ENCODE assay signal across 8 cellular contexts in the genomic region with DNA sequence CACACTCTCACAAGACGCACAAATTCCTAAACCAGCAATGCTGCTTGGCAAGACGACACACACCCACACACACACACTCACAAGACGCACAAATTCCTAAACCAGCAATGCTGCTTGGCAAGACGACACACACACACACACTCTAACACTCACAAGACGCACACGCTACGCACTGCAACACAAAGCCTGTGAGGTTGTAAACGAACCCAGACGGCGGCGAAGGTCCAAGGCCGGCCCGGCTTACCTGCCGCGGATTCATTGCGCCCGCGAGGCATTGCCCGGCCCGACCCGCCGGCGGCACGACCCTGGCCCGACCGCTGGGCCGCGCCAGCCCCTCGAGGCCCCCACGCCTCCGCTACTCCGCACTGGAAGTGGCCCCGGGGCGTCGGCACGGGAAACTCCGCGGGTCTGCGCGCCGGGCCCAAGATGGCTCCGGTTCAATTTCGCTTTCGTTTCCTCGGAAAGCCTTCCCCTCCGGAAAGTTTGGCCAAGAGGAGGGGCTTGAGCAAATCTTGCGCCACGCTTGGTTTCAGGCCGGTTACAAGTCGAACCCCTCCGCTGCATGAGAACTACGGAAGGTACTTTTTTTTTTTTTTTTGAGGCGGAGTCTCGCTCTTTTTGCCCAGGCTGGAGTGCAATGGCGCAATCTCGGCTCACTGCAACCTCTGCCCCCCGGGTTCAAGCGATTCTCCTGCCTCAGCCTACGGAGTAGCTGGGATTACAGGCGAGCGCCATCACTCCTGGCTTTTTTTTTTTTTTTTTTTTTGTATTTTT. TPM values are rescaled to one million over a fixed set of nuclear protein-coding genes. Genes with fewer than 3 reads are reported as not detected.
DNase-seq lines count a peak whose midpoint lies in the region; ATAC-seq and TF ChIP-seq lines count a peak whose summit lies in the region.

A gene with protein sequence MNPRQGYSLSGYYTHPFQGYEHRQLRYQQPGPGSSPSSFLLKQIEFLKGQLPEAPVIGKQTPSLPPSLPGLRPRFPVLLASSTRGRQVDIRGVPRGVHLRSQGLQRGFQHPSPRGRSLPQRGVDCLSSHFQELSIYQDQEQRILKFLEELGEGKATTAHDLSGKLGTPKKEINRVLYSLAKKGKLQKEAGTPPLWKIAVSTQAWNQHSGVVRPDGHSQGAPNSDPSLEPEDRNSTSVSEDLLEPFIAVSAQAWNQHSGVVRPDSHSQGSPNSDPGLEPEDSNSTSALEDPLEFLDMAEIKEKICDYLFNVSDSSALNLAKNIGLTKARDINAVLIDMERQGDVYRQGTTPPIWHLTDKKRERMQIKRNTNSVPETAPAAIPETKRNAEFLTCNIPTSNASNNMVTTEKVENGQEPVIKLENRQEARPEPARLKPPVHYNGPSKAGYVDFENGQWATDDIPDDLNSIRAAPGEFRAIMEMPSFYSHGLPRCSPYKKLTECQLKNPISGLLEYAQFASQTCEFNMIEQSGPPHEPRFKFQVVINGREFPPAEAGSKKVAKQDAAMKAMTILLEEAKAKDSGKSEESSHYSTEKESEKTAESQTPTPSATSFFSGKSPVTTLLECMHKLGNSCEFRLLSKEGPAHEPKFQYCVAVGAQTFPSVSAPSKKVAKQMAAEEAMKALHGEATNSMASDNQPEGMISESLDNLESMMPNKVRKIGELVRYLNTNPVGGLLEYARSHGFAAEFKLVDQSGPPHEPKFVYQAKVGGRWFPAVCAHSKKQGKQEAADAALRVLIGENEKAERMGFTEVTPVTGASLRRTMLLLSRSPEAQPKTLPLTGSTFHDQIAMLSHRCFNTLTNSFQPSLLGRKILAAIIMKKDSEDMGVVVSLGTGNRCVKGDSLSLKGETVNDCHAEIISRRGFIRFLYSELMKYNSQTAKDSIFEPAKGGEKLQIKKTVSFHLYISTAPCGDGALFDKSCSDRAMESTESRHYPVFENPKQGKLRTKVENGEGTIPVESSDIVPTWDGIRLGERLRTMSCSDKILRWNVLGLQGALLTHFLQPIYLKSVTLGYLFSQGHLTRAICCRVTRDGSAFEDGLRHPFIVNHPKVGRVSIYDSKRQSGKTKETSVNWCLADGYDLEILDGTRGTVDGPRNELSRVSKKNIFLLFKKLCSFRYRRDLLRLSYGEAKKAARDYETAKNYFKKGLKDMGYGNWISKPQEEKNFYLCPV (minus strand): TSS at position 439 of the 774 bp plus-strand sequence. CDS start 180 bp downstream, at position 259.

- ATAC-seq in GM21381 (IDR thresholded peaks at IDR 0.05; ENCODE audit: unreplicated experiment): peak; percentile 66

- peak within 1 kb of the TSS; percentile 99 for H3K9ac ChIP-seq in HUES6 (ENCODE audit: low read length)

- peaks cover 8% of the 10 kb centered on the region; the same call in 1 of the 2 replicates for H3K36me3 ChIP-seq in HUES6 (ENCODE audit: control insufficient read depth, insufficient read depth, low read length)
- H3K36me3 ChIP-seq in esophagus (ENCODE audit: control insufficient read depth in 2 of 2, insufficient read depth in 2 of 2, low read length in 1 of 2): peaks cover 0 to 2% of the 10 kb centered on the region in 2 donors
- H3K36me3 ChIP-seq in muscle layer of duodenum (ENCODE audit: control insufficient read depth in 1 of 2, insufficient read depth in 2 of 2, low read length in 2 of 2): peaks cover 4 to 5% of the 10 kb centered on the region in 2 donors

- DNase-seq in COR-L47 (lab: John Stamatoyannopoulos, UW): peak; percentile 90
- DNase-seq in activated T-cell treated with anti-CD3 and anti-CD28 coated beads, Interleukin-2, amount 50 U/mL, for 1 hour: peak; percentile 83
- DNase-seq in stimulated activated CD8-positive, alpha-beta memory T cell treated with anti-CD3 and anti-CD28 coated beads, Interleukin-7, amount 100 ng/mL, for 24 hours (ENCODE audit: low read depth): peak; percentile 78

- WGBS in esophagus, 2 donors: 0 to 1% methylated on average over 60 to 61 of the region's 61 CpGs

- no peaks in the 10 kb centered on the region for H3K27me3 ChIP-seq in HUES6 (ENCODE audit: control insufficient read depth, insufficient read depth, low read length)
- H3K27me3 ChIP-seq in esophagus (ENCODE audit: control insufficient read depth in 1 of 2, insufficient read depth in 2 of 2, low read length in 2 of 2): no peaks in the 10 kb centered on the region
- no peaks in the 10 kb centered on the region for H3K27me3 ChIP-seq in muscle layer of duodenum (ENCODE audit: low read depth, low read length)

- H3K4me3 ChIP-seq in HUES6 (ENCODE audit: low read depth, low read length) (peak within 1 kb of the TSS; percentile 90), esophagus (ENCODE audit: low read depth in 1 of 2, low read length in 2 of 2) (peak within 1 kb of the TSS; percentile 68 to 99), muscle layer of duodenum (ENCODE audit: low read depth in 1 of 2, low read length in 2 of 2) (peak within 1 kb of the TSS; percentile 93 to 96)

- H3K4me1 ChIP-seq in HUES6 (ENCODE audit: control insufficient read depth, insufficient read depth, low read length) (peaks cover 44% of the 10 kb centered on the region), esophagus (ENCODE audit: control insufficient read depth in 2 of 2, insufficient read depth in 2 of 2, low read length in 1 of 2) (peaks cover 0 to 4% of the 10 kb centered on the region in 2 donors), muscle layer of duodenum (ENCODE audit: control insufficient read depth in 1 of 2, insufficient read depth in 2 of 2, low read length in 2 of 2) (peaks cover 18 to 33% of the 10 kb centered on the region in 2 donors)

- H3K27ac ChIP-seq in HUES6 (ENCODE audit: low read depth, low read length) (peak within 1 kb of the TSS; percentile 99), esophagus (ENCODE audit: low read depth in 2 of 2, low read length in 1 of 2) (peak within 1 kb of the TSS; percentile 92 to 99), muscle layer of duodenum (ENCODE audit: low read length) (peak within 1 kb of the TSS; percentile 95)

- H3K9me3 ChIP-seq in HUES6 (ENCODE audit: control insufficient read depth, insufficient read depth, low read depth, low read length) (no peaks in the 10 kb centered on the region), esophagus (ENCODE audit: control insufficient read depth in 2 of 2, insufficient read depth in 1 of 2, low read depth in 1 of 2, low read length in 1 of 2) (no peaks in the 10 kb centered on the region), muscle layer of duodenum (ENCODE audit: control insufficient read depth in 1 of 2, low read length in 2 of 2) (no peaks in the 10 kb centered on the region)

TF ChIP-seq in PFSK-1, 5 proteins besides CTCF, POLR2A, EP300 and RAD21:
- TF ChIP-seq FOXP2 (optimal IDR thresholded peaks at IDR 0.05; ENCODE audit: borderline replicate concordance, extremely low read depth, extremely low read length, insufficient read depth) (no peak), TAF1 (IDR thresholded peaks at IDR 0.05; ENCODE audit: borderline replicate concordance, insufficient read depth, low read length) (peak; percentile 68; the same call in 1 of the 2 replicates), POLR2AphosphoS5 (IDR thresholded peaks at IDR 0.05; ENCODE audit: low read depth, low read length) (peak; percentile 46; the same call in 1 of the 2 replicates), SIN3A (IDR thresholded peaks at IDR 0.05; ENCODE audit: borderline replicate concordance, insufficient read depth, low read length) (peak; percentile 70; the same call in 1 of the 2 replicates)
- TF ChIP-seq, protein P1, sequence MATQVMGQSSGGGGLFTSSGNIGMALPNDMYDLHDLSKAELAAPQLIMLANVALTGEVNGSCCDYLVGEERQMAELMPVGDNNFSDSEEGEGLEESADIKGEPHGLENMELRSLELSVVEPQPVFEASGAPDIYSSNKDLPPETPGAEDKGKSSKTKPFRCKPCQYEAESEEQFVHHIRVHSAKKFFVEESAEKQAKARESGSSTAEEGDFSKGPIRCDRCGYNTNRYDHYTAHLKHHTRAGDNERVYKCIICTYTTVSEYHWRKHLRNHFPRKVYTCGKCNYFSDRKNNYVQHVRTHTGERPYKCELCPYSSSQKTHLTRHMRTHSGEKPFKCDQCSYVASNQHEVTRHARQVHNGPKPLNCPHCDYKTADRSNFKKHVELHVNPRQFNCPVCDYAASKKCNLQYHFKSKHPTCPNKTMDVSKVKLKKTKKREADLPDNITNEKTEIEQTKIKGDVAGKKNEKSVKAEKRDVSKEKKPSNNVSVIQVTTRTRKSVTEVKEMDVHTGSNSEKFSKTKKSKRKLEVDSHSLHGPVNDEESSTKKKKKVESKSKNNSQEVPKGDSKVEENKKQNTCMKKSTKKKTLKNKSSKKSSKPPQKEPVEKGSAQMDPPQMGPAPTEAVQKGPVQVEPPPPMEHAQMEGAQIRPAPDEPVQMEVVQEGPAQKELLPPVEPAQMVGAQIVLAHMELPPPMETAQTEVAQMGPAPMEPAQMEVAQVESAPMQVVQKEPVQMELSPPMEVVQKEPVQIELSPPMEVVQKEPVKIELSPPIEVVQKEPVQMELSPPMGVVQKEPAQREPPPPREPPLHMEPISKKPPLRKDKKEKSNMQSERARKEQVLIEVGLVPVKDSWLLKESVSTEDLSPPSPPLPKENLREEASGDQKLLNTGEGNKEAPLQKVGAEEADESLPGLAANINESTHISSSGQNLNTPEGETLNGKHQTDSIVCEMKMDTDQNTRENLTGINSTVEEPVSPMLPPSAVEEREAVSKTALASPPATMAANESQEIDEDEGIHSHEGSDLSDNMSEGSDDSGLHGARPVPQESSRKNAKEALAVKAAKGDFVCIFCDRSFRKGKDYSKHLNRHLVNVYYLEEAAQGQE (IDR thresholded peaks at IDR 0.05; ENCODE audit: insufficient read depth in 1 of 2, low read depth in 2 of 2, low read length in 2 of 2): no peak

RNA-seq across cellular contexts. Expression of the gene that starts here (rescaled TPM):
- polyA plus RNA-seq in PFSK-1 (2012; ENCODE audit: insufficient read length, low read depth): 80.1 TPM
- 10 to 100 TPM; 13.8 to 19.9 TPM for polyA plus RNA-seq in esophagus

Comparison
In these comparisons a context has a peak if more than half of its experiments do, and no peak if none do; other contexts are left out.
1. Peak in every context shown above with its lines: DNase-seq, ATAC-seq, H3K4me3 ChIP-seq and H3K27ac ChIP-seq.